ENCODE assay signal across 11 cellular contexts in the genomic region with DNA sequence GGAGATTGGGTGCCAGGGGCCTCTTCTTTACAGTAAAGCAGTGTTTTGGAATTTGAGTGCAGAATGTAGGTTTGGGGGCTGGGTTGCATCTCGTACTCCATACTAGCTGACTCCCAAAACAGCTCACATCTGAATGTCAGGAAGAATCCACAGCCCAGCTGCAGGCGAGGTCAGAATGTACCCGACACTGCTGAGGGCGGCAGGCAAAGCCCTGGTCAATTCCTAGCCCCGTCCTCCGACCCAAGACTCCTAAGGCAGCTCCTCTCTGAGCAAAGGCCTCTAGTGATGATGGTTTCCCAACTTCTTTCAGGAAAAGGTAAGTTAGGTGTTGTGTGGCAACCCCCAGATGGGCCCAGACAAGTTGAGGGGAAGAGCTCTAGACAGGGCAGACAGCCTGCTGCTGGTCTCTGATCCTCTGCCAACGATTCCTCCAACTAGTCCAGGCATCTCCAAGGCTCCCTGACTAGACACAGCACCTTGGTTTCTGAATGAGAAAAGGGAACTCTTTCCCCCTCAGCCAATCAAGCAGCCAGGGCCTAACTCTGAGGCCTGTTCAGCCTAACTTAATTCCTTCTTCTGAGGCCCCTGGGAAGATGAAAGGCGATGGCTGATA. TPM values are rescaled to one million over a fixed set of nuclear protein-coding genes. Genes with fewer than 3 reads are reported as not detected.
DNase-seq lines count a peak whose midpoint lies in the region; ATAC-seq and TF ChIP-seq lines count a peak whose summit lies in the region.
"Had no signal": no experiment of that assay in that cellular context is flagged by ENCODE, and none has a peak within 500 bp of the region (broad histone marks: within the 10 kb centered on the region; RNA-seq: fewer than 3 reads in every experiment).

No MANE protein-coding gene starts in this region.

- ATAC-seq in activated T-cell treated with anti-CD3 and anti-CD28 coated beads, Interleukin-2, amount 50 U/mL, for 72 hours (replicated peaks in 1 of 2) = no peak
- ATAC-seq in T-helper 17 cell = no peak

- peak overlapping the region; percentile 1 for H3K27ac Mint-ChIP-seq in activated T-cell treated with anti-CD3 and anti-CD28 coated beads, Interleukin-2, amount 50 U/mL, for 72 hours
- H3K27ac Mint-ChIP-seq in T-helper 17 cell (peak overlapping the region; percentile 99), immature natural killer cell (peak overlapping the region; percentile 75 to 94 (median 84))

- WGBS in suprapubic skin = 39% methylated on average over 6 of the region's 8 CpGs

- H3K9me3 ChIP-seq in T-helper 17 cell (ENCODE audit: control insufficient read depth, low read length, poor library complexity, severe bottlenecking) (no peaks in the 10 kb centered on the region), suprapubic skin (no peaks in the 10 kb centered on the region)

- H3K4me3 Mint-ChIP-seq in activated T-cell treated with anti-CD3 and anti-CD28 coated beads, Interleukin-2, amount 50 U/mL, for 72 hours = no peak overlapping the region
- peak overlapping the region; percentile 28 for H3K4me3 Mint-ChIP-seq in T-helper 17 cell
- H3K4me3 Mint-ChIP-seq in immature natural killer cell = peak overlapping the region; percentile 24 to 76 (median 36)

- H3K9me3 Mint-ChIP-seq in activated T-cell treated with anti-CD3 and anti-CD28 coated beads, Interleukin-2, amount 50 U/mL, for 72 hours = no peaks in the 10 kb centered on the region
- H3K9me3 Mint-ChIP-seq in immature natural killer cell = no peaks in the 10 kb centered on the region

- peak overlapping the region; percentile 79 for H3K27ac ChIP-seq in suprapubic skin

- H3K27me3 Mint-ChIP-seq in activated T-cell treated with anti-CD3 and anti-CD28 coated beads, Interleukin-2, amount 50 U/mL, for 72 hours (ENCODE audit: low read depth) = no peaks in the 10 kb centered on the region
- no peaks in the 10 kb centered on the region for H3K27me3 Mint-ChIP-seq in T-helper 17 cell
- H3K27me3 Mint-ChIP-seq in immature natural killer cell (ENCODE audit: low read depth in 3 of 3) = peaks cover 7 to 13% (median 11%) of the 10 kb centered on the region in 3 donors

- H3K36me3 ChIP-seq in suprapubic skin = peaks cover 25% of the 10 kb centered on the region

- peaks cover 69% of the 10 kb centered on the region for H3K4me1 ChIP-seq in suprapubic skin

- no peaks in the 10 kb centered on the region for H3K27me3 ChIP-seq in suprapubic skin

- TF ChIP-seq POLR2A in suprapubic skin (IDR thresholded peaks at IDR 0.05) = no peak

- no peak for TF ChIP-seq EP300 in suprapubic skin (IDR thresholded peaks at IDR 0.05)

- no peaks in the 10 kb centered on the region for H3K36me3 Mint-ChIP-seq in activated T-cell treated with anti-CD3 and anti-CD28 coated beads, Interleukin-2, amount 50 U/mL, for 72 hours (ENCODE audit: insufficient read depth in 2 of 2)
- no peaks in the 10 kb centered on the region for H3K36me3 Mint-ChIP-seq in T-helper 17 cell (ENCODE audit: low read depth)
- H3K36me3 Mint-ChIP-seq in immature natural killer cell = peaks cover 3 to 21% (median 8%) of the 10 kb centered on the region in 3 donors

- no peak for DNase-seq in activated T-cell treated with anti-CD3 and anti-CD28 coated beads, Interleukin-2, amount 50 U/mL, for 72 hours
- DNase-seq in activated T-cell treated with anti-CD3 and anti-CD28 coated beads, Interleukin-2, amount 50 U/mL, for 1 hour = no peak
- DNase-seq in T-helper 17 cell = no peak
- DNase-seq in immature natural killer cell = no peak
- no peak for DNase-seq in suprapubic skin (ENCODE audit: low spot score in 2 of 2)
- DNase-seq in effector CD4-positive, alpha-beta T cell = no peak
- DNase-seq in retina = no peak
- DNase-seq in NCI-H1092 (lab: John Stamatoyannopoulos, UW) = no peak
- DNase-seq: activated CD4-positive, CD25-positive, alpha-beta regulatory T cell had no signal

- no peak for TF ChIP-seq CTCF in suprapubic skin (IDR thresholded peaks at IDR 0.05)

- H3K4me1 Mint-ChIP-seq in activated T-cell treated with anti-CD3 and anti-CD28 coated beads, Interleukin-2, amount 50 U/mL, for 72 hours (ENCODE audit: low read depth) = peaks cover 16% of the 10 kb centered on the region
- H3K4me1 Mint-ChIP-seq in T-helper 17 cell (peaks cover 32% of the 10 kb centered on the region), immature natural killer cell (peaks cover 37 to 43% of the 10 kb centered on the region in 2 donors)

- no peak overlapping the region for H3K4me3 ChIP-seq in suprapubic skin

RNA-seq across cellular contexts. Expression of gene LARGE2, which starts 8.6 kb away (rescaled TPM):
- 1 to 10 TPM in 1 of 2 donors, under 1 TPM in 1; 0.90 to 1.4 TPM for total RNA-seq in activated T-cell treated with anti-CD3 and anti-CD28 coated beads, Interleukin-2, amount 50 U/mL, for 72 hours
- 1 to 10 TPM; 3.9 to 7.9 TPM for total RNA-seq in T-helper 17 cell
- polyA plus RNA-seq in immature natural killer cell = under 1 TPM in 1 of 3 donors, not detected in 2; 0.96 TPM
- total RNA-seq in suprapubic skin = 10 to 100 TPM; 27.2 to 47.4 (median 33.1) TPM
- total RNA-seq: fibroblast of villous mesenchyme, myocyte had no signal

RNA-seq across cellular contexts. Expression of gene PEX16, which starts 13.4 kb away (rescaled TPM):
- 10 to 100 TPM; 42.5 to 46.8 TPM for total RNA-seq in activated T-cell treated with anti-CD3 and anti-CD28 coated beads, Interleukin-2, amount 50 U/mL, for 72 hours
- total RNA-seq in T-helper 17 cell = 10 to 100 TPM; 59.1 to 64.2 TPM
- polyA plus RNA-seq in immature natural killer cell = 10 to 100 TPM; 51.0 to 69.9 (median 51.2) TPM
- total RNA-seq in suprapubic skin = 10 to 100 TPM; 26.8 to 40.6 (median 35.3) TPM

RNA-seq across cellular contexts. Expression of gene FREY1, which starts 24.0 kb away (rescaled TPM):
- 1 to 10 TPM; 1.3 to 1.9 TPM for total RNA-seq in activated T-cell treated with anti-CD3 and anti-CD28 coated beads, Interleukin-2, amount 50 U/mL, for 72 hours
- 1 to 10 TPM; 3.1 to 3.2 TPM for total RNA-seq in T-helper 17 cell
- polyA plus RNA-seq in immature natural killer cell = not detected
- total RNA-seq in suprapubic skin = 1 to 10 TPM in 3 of 4 donors, not detected in 1; 1.7 to 3.7 (median 1.7) TPM

RNA-seq across cellular contexts. Expression of gene MAPK8IP1, which starts 45.6 kb away (rescaled TPM):
- under 1 TPM; 0.50 to 0.69 TPM for total RNA-seq in activated T-cell treated with anti-CD3 and anti-CD28 coated beads, Interleukin-2, amount 50 U/mL, for 72 hours
- total RNA-seq in T-helper 17 cell (10 to 100 TPM in 1 of 2 donors, 1 to 10 TPM in 1; 7.6 to 10.2 TPM), suprapubic skin (1 to 10 TPM; 3.6 to 8.0 (median 4.5) TPM)
- under 1 TPM in 2 of 3 donors, not detected in 1; 0.08 to 0.09 TPM for polyA plus RNA-seq in immature natural killer cell

Comparison
In these comparisons a context has a peak if more than half of its experiments do, and no peak if none do; other contexts are left out.
1. H3K27ac Mint-ChIP-seq: peak in every context shown above with its lines; median percentile 99 in T-helper 17 cell; 84 in immature natural killer cell; 1 in activated T-cell treated with anti-CD3 and anti-CD28 coated beads, Interleukin-2, amount 50 U/mL, for 72 hours.
2. H3K4me3 Mint-ChIP-seq: peak in T-helper 17 cell (single experiment) and immature natural killer cell (5 of 5); none in activated T-cell treated with anti-CD3 and anti-CD28 coated beads, Interleukin-2, amount 50 U/mL, for 72 hours (0 of 2).